In genomic region chr11:60970369-60970774, GRCh38 we compare ENCODE assay signal across 8 cellular contexts. TPM values are rescaled to one million over a fixed set of nuclear protein-coding genes. Genes with fewer than 3 reads are reported as not detected.
DNase-seq lines count a peak whose midpoint lies in the region; ATAC-seq and TF ChIP-seq lines count a peak whose summit lies in the region.

No MANE protein-coding gene starts in this region.

- no peak overlapping the region for H3K4me3 Mint-ChIP-seq in GM23338
- peak overlapping the region; percentile 47 for H3K4me3 Mint-ChIP-seq in activated T-helper 1 cell treated with anti-CD3 and anti-CD28 coated beads, Interleukin-12 subunit alpha, Interleukin-12 subunit beta, Interleukin-2, Interleukin-4 antibody, amounts not matched to agents 30 ng/mL and 10 ng/mL and 1 ng/mL, durations not matched to agents 14 hours and 24 hours and 36 hours

- no peak for TF ChIP-seq EP300 in gastroesophageal sphincter (IDR thresholded peaks at IDR 0.05)

- TF ChIP-seq POLR2A in gastroesophageal sphincter (IDR thresholded peaks at IDR 0.05): no peak

- H3K9me3 ChIP-seq in BLaER1 treated with 17β-estradiol and CSF1 and Interleukin-3, amounts not matched to agents 10 nM and 100 nM (replicated peaks in 1 of 11): peaks cover 6 to 17% (median 10%) of the 10 kb centered on the region in 11 experiments; a peak in 15 of 22 replicates
- H3K9me3 ChIP-seq in PC-9 (ENCODE audit: insufficient read depth, low read depth) (no peaks in the 10 kb centered on the region; the same call in none of the 2 replicates), gastroesophageal sphincter (no peaks in the 10 kb centered on the region)

- no peaks in the 10 kb centered on the region for H3K36me3 ChIP-seq in BLaER1 treated with 17β-estradiol and CSF1 and Interleukin-3, amounts not matched to agents 10 nM and 100 nM
- H3K36me3 ChIP-seq in GM23338 (ENCODE audit: insufficient read depth): no peaks in the 10 kb centered on the region
- H3K36me3 ChIP-seq in PC-9 (ENCODE audit: low read depth): no peaks in the 10 kb centered on the region
- H3K36me3 ChIP-seq in gastroesophageal sphincter: no peaks in the 10 kb centered on the region

- TF ChIP-seq CTCF in GM23338 (conservative IDR thresholded peaks at IDR 0.05; ENCODE audit: low read depth in 2 of 2) (peak; percentile 79 to 89), PC-9 (conservative IDR thresholded peaks at IDR 0.05) (peak; percentile 94), gastroesophageal sphincter (IDR thresholded peaks at IDR 0.05) (peak; percentile 55 to 92 (median 72)), retinal pigment epithelial cell (conservative IDR thresholded peaks at IDR 0.05; ENCODE audit: low read depth, low read length) (peak; percentile 90)

- WGBS in gastroesophageal sphincter (ENCODE audit: low coverage in 1 of 2), 2 donors: 67% methylated on average over 1 of the region's 9 CpGs; no CpG with 5 or more reads in 1 of the 2 donors

- H3K9me2 ChIP-seq in GM23338 (ENCODE audit: insufficient read depth) (peaks cover 5% of the 10 kb centered on the region; the same call in 1 of the 2 replicates), PC-9 (ENCODE audit: insufficient read depth) (no peaks in the 10 kb centered on the region)

- intact Hi-C loops in PC-9 (cut with micrococcal nuclease; ENCODE audit: unreplicated experiment): loop anchor here (1.0 to 2.0 kb wide), 4 partner anchors 46 to 217 kb away; partner anchors contain the start of gene TMEM132A
- intact Hi-C loops in activated T-helper 1 cell treated with anti-CD3 and anti-CD28 coated beads, Interleukin-12 subunit alpha, Interleukin-12 subunit beta, Interleukin-2, Interleukin-4 antibody, amounts not matched to agents 30 ng/mL and 10 ng/mL and 1 ng/mL, durations not matched to agents 14 hours and 24 hours and 36 hours (cut with micrococcal nuclease): loop anchor here (1.0 kb wide), 5 partner anchors 8 to 217 kb away; partner anchors contain the start of gene VPS37C

- H3F3A ChIP-seq in GM23338 (replicated peaks; ENCODE audit: low read depth) (no peaks in the 10 kb centered on the region), PC-9 (ENCODE audit: insufficient read depth, low read depth) (no peaks in the 10 kb centered on the region)

- H3K9ac ChIP-seq in BLaER1 treated with 17β-estradiol and CSF1 and Interleukin-3, amounts not matched to agents 10 nM and 100 nM: no peak overlapping the region

- ATAC-seq in GM23338 (peak; percentile 96), gastroesophageal sphincter (peak; percentile 51), GM18873 (IDR thresholded peaks at IDR 0.05; ENCODE audit: low FRiP score, unreplicated experiment) (no peak), HG02938 (IDR thresholded peaks at IDR 0.05; ENCODE audit: unreplicated experiment) (no peak)

- BruUV-seq in PC-9 (replicated peaks; lab: Mats Ljungman, UMichigan): no TSS peak

- H3K36me3 Mint-ChIP-seq in GM23338 (ENCODE audit: low read depth): peaks cover 4% of the 10 kb centered on the region; the same call in 1 of the 3 replicates
- peaks cover 25% of the 10 kb centered on the region for H3K36me3 Mint-ChIP-seq in activated T-helper 1 cell treated with anti-CD3 and anti-CD28 coated beads, Interleukin-12 subunit alpha, Interleukin-12 subunit beta, Interleukin-2, Interleukin-4 antibody, amounts not matched to agents 30 ng/mL and 10 ng/mL and 1 ng/mL, durations not matched to agents 14 hours and 24 hours and 36 hours (ENCODE audit: low read depth)

- peaks cover 1% of the 10 kb centered on the region for H3K27me3 Mint-ChIP-seq in GM23338 (ENCODE audit: insufficient read depth, low read depth, poor library complexity)
- H3K27me3 Mint-ChIP-seq in activated T-helper 1 cell treated with anti-CD3 and anti-CD28 coated beads, Interleukin-12 subunit alpha, Interleukin-12 subunit beta, Interleukin-2, Interleukin-4 antibody, amounts not matched to agents 30 ng/mL and 10 ng/mL and 1 ng/mL, durations not matched to agents 14 hours and 24 hours and 36 hours (ENCODE audit: insufficient read depth): peaks cover 12% of the 10 kb centered on the region

- H3K79me2 ChIP-seq in GM23338 (replicated peaks; ENCODE audit: insufficient read depth) (no peaks in the 10 kb centered on the region), PC-9 (ENCODE audit: low read depth) (no peaks in the 10 kb centered on the region)

- H3K4me2 ChIP-seq in BLaER1 treated with 17β-estradiol and CSF1 and Interleukin-3, amounts not matched to agents 10 nM and 100 nM: peak overlapping the region in 9 of 11 experiments; percentile 28 to 93 (median 81); a peak in 16 of 22 replicates
- H3K4me2 ChIP-seq in GM23338: no peak overlapping the region
- H3K4me2 ChIP-seq in PC-9: no peak overlapping the region

- peaks cover 20 to 39% (median 31%) of the 10 kb centered on the region in 11 experiments for H3K27me3 ChIP-seq in BLaER1 treated with 17β-estradiol and CSF1 and Interleukin-3, amounts not matched to agents 10 nM and 100 nM
- H3K27me3 ChIP-seq in GM23338 (ENCODE audit: insufficient read depth) (no peaks in the 10 kb centered on the region), PC-9 (ENCODE audit: insufficient read depth, low read depth) (peaks cover 14% of the 10 kb centered on the region), gastroesophageal sphincter (no peaks in the 10 kb centered on the region)

- H4K20me1 ChIP-seq in BLaER1 treated with 17β-estradiol and CSF1 and Interleukin-3, amounts not matched to agents 10 nM and 100 nM: 0 out of 22 replicates have a peak, but pooled peaks cover 0 to 4% (median 0%) of the 10 kb centered on the region in 11 experiments
- H4K20me1 ChIP-seq in GM23338 (replicated peaks; ENCODE audit: insufficient read depth) (no peaks in the 10 kb centered on the region), PC-9 (ENCODE audit: insufficient read depth) (no peaks in the 10 kb centered on the region)

- peak overlapping the region; percentile 59 for H2AFZ ChIP-seq in GM23338
- no peak overlapping the region for H2AFZ ChIP-seq in PC-9

- CTCF ChIA-PET in PC-9 (lab: Charles Lee): no interaction called here

- DNase-seq in GM23338 (ENCODE audit: low spot score) (peak; percentile 73), PC-9 (peak in 1 of 2 experiments; percentile 69), retinal pigment epithelial cell (ENCODE audit: low read depth) (peak; percentile 3)
- DNase-seq in activated T-helper 1 cell treated with anti-CD3 and anti-CD28 coated beads, Interleukin-12 subunit alpha, Interleukin-12 subunit beta, Interleukin-2, Interleukin-4 antibody, amounts not matched to agents 30 ng/mL and 10 ng/mL and 1 ng/mL, durations not matched to agents 14 hours and 24 hours and 36 hours (ENCODE audit: low spot score): peak; percentile 68

- H3K9me3 Mint-ChIP-seq in GM23338: peaks cover 23% of the 10 kb centered on the region
- H3K9me3 Mint-ChIP-seq in activated T-helper 1 cell treated with anti-CD3 and anti-CD28 coated beads, Interleukin-12 subunit alpha, Interleukin-12 subunit beta, Interleukin-2, Interleukin-4 antibody, amounts not matched to agents 30 ng/mL and 10 ng/mL and 1 ng/mL, durations not matched to agents 14 hours and 24 hours and 36 hours: no peaks in the 10 kb centered on the region

- H3K4me1 ChIP-seq in BLaER1 treated with 17β-estradiol and CSF1 and Interleukin-3, amounts not matched to agents 10 nM and 100 nM: peaks cover 22 to 41% (median 32%) of the 10 kb centered on the region in 10 experiments
- H3K4me1 ChIP-seq in GM23338 (ENCODE audit: insufficient read depth): no peaks in the 10 kb centered on the region
- H3K4me1 ChIP-seq in PC-9 (replicated peaks; ENCODE audit: insufficient read depth): no peaks in the 10 kb centered on the region
- H3K4me1 ChIP-seq in gastroesophageal sphincter: peaks cover 0 to 5% (median 0%) of the 10 kb centered on the region in 3 donors

- no peak overlapping the region for H3K4me3 ChIP-seq in BLaER1 treated with 17β-estradiol and CSF1 and Interleukin-3, amounts not matched to agents 10 nM and 100 nM
- H3K4me3 ChIP-seq in GM23338 (no peak overlapping the region), PC-9 (no peak overlapping the region), gastroesophageal sphincter (no peak overlapping the region), retinal pigment epithelial cell (ENCODE audit: low read length) (no peak overlapping the region)

- no peak overlapping the region for H3K27ac ChIP-seq in BLaER1 treated with 17β-estradiol and CSF1 and Interleukin-3, amounts not matched to agents 10 nM and 100 nM
- no peak overlapping the region for H3K27ac ChIP-seq in GM23338 (ENCODE audit: low read depth)
- no peak overlapping the region for H3K27ac ChIP-seq in PC-9
- no peak overlapping the region for H3K27ac ChIP-seq in gastroesophageal sphincter

- no peak overlapping the region for H3K27ac Mint-ChIP-seq in GM23338
- no peak overlapping the region for H3K27ac Mint-ChIP-seq in activated T-helper 1 cell treated with anti-CD3 and anti-CD28 coated beads, Interleukin-12 subunit alpha, Interleukin-12 subunit beta, Interleukin-2, Interleukin-4 antibody, amounts not matched to agents 30 ng/mL and 10 ng/mL and 1 ng/mL, durations not matched to agents 14 hours and 24 hours and 36 hours

- POLR2A ChIA-PET in PC-9 (lab: Charles Lee; ENCODE audit: unreplicated experiment): no interaction called here

- H3K4me1 Mint-ChIP-seq in GM23338: no peaks in the 10 kb centered on the region
- peaks cover 43% of the 10 kb centered on the region for H3K4me1 Mint-ChIP-seq in activated T-helper 1 cell treated with anti-CD3 and anti-CD28 coated beads, Interleukin-12 subunit alpha, Interleukin-12 subunit beta, Interleukin-2, Interleukin-4 antibody, amounts not matched to agents 30 ng/mL and 10 ng/mL and 1 ng/mL, durations not matched to agents 14 hours and 24 hours and 36 hours (ENCODE audit: low read depth)

RNA-seq across cellular contexts. Expression of gene CD6, which starts 1.1 kb away (rescaled TPM):
- total RNA-seq in GM23338 (2014; rRNA removed; shearing (Covaris generic)): 0.49 and 1.9 TPM in 2 replicates
- polyA plus RNA-seq in GM23338 (2016; fragmentation: Nextera tagmentation; extraction: Ambion mirVana): not detected in 2 replicates
- total RNA-seq in PC-9 (2021) (0.74 and 3.3 TPM in 2 replicates), gastroesophageal sphincter (1 to 10 TPM in 1 of 4 donors, under 1 TPM in 2, not detected in 1; 0.15 to 2.7 (median 0.35) TPM)
- 411 and 416 TPM in 2 replicates for total RNA-seq in activated T-helper 1 cell treated with anti-CD3 and anti-CD28 coated beads, Interleukin-12 subunit alpha, Interleukin-12 subunit beta, Interleukin-2, Interleukin-4 antibody, amounts not matched to agents 30 ng/mL and 10 ng/mL and 1 ng/mL, durations not matched to agents 14 hours and 24 hours and 36 hours

RNA-seq across cellular contexts. Expression of gene SLC15A3, which starts 18.4 kb away (rescaled TPM):
- total RNA-seq in GM23338 (2014; rRNA removed; shearing (Covaris generic)): 15.8 and 18.9 TPM in 2 replicates
- 14.2 and 16.7 TPM in 2 replicates for polyA plus RNA-seq in GM23338 (2016; fragmentation: Nextera tagmentation; extraction: Ambion mirVana)
- total RNA-seq in PC-9 (2021) (2.7 and 5.5 TPM in 2 replicates), gastroesophageal sphincter (10 to 100 TPM; 16.7 to 48.4 (median 19.5) TPM)
- total RNA-seq in activated T-helper 1 cell treated with anti-CD3 and anti-CD28 coated beads, Interleukin-12 subunit alpha, Interleukin-12 subunit beta, Interleukin-2, Interleukin-4 antibody, amounts not matched to agents 30 ng/mL and 10 ng/mL and 1 ng/mL, durations not matched to agents 14 hours and 24 hours and 36 hours: 1.7 and 2.0 TPM in 2 replicates

RNA-seq across cellular contexts. Expression of gene TMEM132A, which starts 46.1 kb away (rescaled TPM):
- total RNA-seq in GM23338 (2014; rRNA removed; shearing (Covaris generic)): 51.9 and 96.6 TPM in 2 replicates
- polyA plus RNA-seq in GM23338 (2016; fragmentation: Nextera tagmentation; extraction: Ambion mirVana): 36.2 and 38.5 TPM in 2 replicates
- total RNA-seq in PC-9 (2021) (54.4 and 90.3 TPM in 2 replicates), gastroesophageal sphincter (1 to 10 TPM; 3.2 to 8.9 (median 6.5) TPM)
- total RNA-seq in activated T-helper 1 cell treated with anti-CD3 and anti-CD28 coated beads, Interleukin-12 subunit alpha, Interleukin-12 subunit beta, Interleukin-2, Interleukin-4 antibody, amounts not matched to agents 30 ng/mL and 10 ng/mL and 1 ng/mL, durations not matched to agents 14 hours and 24 hours and 36 hours: 2.4 and 3.2 TPM in 2 replicates

RNA-seq across cellular contexts. Expression of gene TMEM109, which starts 56.4 kb away (rescaled TPM):
- total RNA-seq in GM23338 (2014; rRNA removed; shearing (Covaris generic)): 12.1 and 17.7 TPM in 2 replicates
- 17.4 TPM in 2 replicates for polyA plus RNA-seq in GM23338 (2016; fragmentation: Nextera tagmentation; extraction: Ambion mirVana)
- total RNA-seq in PC-9 (2021) (104 and 105 TPM in 2 replicates), gastroesophageal sphincter (100 to 1,000 TPM; 107 to 132 (median 120) TPM)
- 138 and 143 TPM in 2 replicates for total RNA-seq in activated T-helper 1 cell treated with anti-CD3 and anti-CD28 coated beads, Interleukin-12 subunit alpha, Interleukin-12 subunit beta, Interleukin-2, Interleukin-4 antibody, amounts not matched to agents 30 ng/mL and 10 ng/mL and 1 ng/mL, durations not matched to agents 14 hours and 24 hours and 36 hours

Comparison
In these comparisons a context has a peak if more than half of its experiments do, and no peak if none do; other contexts are left out.
1. H3K4me2 ChIP-seq: peak in BLaER1 treated with 17β-estradiol and CSF1 and Interleukin-3, amounts not matched to agents 10 nM and 100 nM (9 of 11); none in GM23338 (single experiment) and PC-9 (single experiment).
2. ATAC-seq: peak in GM23338 (single experiment) and gastroesophageal sphincter (single experiment); none in GM18873 (single experiment) and HG02938 (single experiment).
3. RNA of gene CD6, which starts 1.1 kb away (total RNA-seq): 411 to 416 TPM in activated T-helper 1 cell treated with anti-CD3 and anti-CD28 coated beads, Interleukin-12 subunit alpha, Interleukin-12 subunit beta, Interleukin-2, Interleukin-4 antibody, amounts not matched to agents 30 ng/mL and 10 ng/mL and 1 ng/mL, durations not matched to agents 14 hours and 24 hours and 36 hours; 0.74 to 3.3 TPM in PC-9, 0.49 to 1.9 TPM in GM23338 and 0.15 to 2.7 TPM in gastroesophageal sphincter; every median in the first group is over 10 times any median in the second.
4. Peak in every context shown above with its lines, with median percentiles within 50 percentile points of each other: CTCF ChIP-seq.